In genomic region chr5:159515909-159516415, GRCh38 we compare ENCODE assay signal across 7 cellular contexts.
A peak's percentile ranks its signal among the peaks of the same experiment; 100 is the strongest.
DNase-seq lines count a peak whose midpoint lies in the region; FAIRE-seq and TF ChIP-seq lines count a peak whose summit lies in the region.

No MANE protein-coding gene starts in this region.

- no peak overlapping the region for H3K9ac ChIP-seq in Loucy (ENCODE audit: low read depth, low read length, poor library complexity, severe bottlenecking)
- H3K9ac ChIP-seq in mesenchymal stem cell (ENCODE audit: low read length), result no peak overlapping the region

- no peak for TF ChIP-seq POLR2A in GM12891 (IDR thresholded peaks at IDR 0.05; ENCODE audit: low read depth, low read length)
- TF ChIP-seq POLR2A in H54 (IDR thresholded peaks at IDR 0.05; ENCODE audit: low read depth, low read length), result no peak

- WGBS in mesenchymal stem cell, result 20% methylated on average over 9 of the region's 10 CpGs

- no peak overlapping the region for H3K4ac ChIP-seq in mesenchymal stem cell (ENCODE audit: low read depth in 1 of 2, low read length in 2 of 2)

- no peak overlapping the region for H3K14ac ChIP-seq in mesenchymal stem cell (ENCODE audit: low read length in 2 of 2)

- H2BK15ac ChIP-seq in mesenchymal stem cell (ENCODE audit: low read depth, poor library complexity, severe bottlenecking), result no peak overlapping the region

- no peaks in the 10 kb centered on the region for H4K20me1 ChIP-seq in Loucy (ENCODE audit: insufficient read depth, low read length, poor library complexity, severe bottlenecking)

- H4K91ac ChIP-seq in mesenchymal stem cell (ENCODE audit: low read length), result no peak overlapping the region

- no peak overlapping the region for H2AFZ ChIP-seq in Loucy (ENCODE audit: low read length)
- no peak overlapping the region for H2AFZ ChIP-seq in mesenchymal stem cell (ENCODE audit: low read depth, low read length)

- no peak overlapping the region for H2AK5ac ChIP-seq in mesenchymal stem cell (ENCODE audit: low read length, severe bottlenecking)

- H3K79me1 ChIP-seq in mesenchymal stem cell (replicated peaks; ENCODE audit: low read length, poor library complexity, severe bottlenecking), result no peaks in the 10 kb centered on the region

- H2BK120ac ChIP-seq in mesenchymal stem cell (ENCODE audit: low read depth, low read length), result no peak overlapping the region

- DNase-seq in GM12891 (ENCODE audit: insufficient read length, low spot score), result peak; percentile 46
- peak; percentile 57 for DNase-seq in H54 (ENCODE audit: insufficient read length, low spot score)
- peak; percentile 71 to 75 for DNase-seq in activated CD4-positive, alpha-beta T cell treated with anti-CD3 and anti-CD28 coated beads for 24 hours (ENCODE audit: low read depth in 2 of 2)
- DNase-seq in coronary artery (ENCODE audit: low spot score), result peak; percentile 75
- peak; percentile 45 for DNase-seq in mesenchymal stem cell
- peak; percentile 18 to 53 for DNase-seq in stimulated activated CD8-positive, alpha-beta memory T cell treated with anti-CD3 and anti-CD28 coated beads, Interleukin-4, amount 100 ng/mL, for 4 hours (ENCODE audit: low read depth in 2 of 2, low spot score in 1 of 2)

- no peaks in the 10 kb centered on the region for H3F3A ChIP-seq in Loucy (ENCODE audit: low read depth)

- H3K27ac ChIP-seq in coronary artery (no peak overlapping the region), mesenchymal stem cell (ENCODE audit: low read length, poor library complexity, severe bottlenecking) (no peak overlapping the region)

- no peaks in the 10 kb centered on the region for H3K36me3 ChIP-seq in Loucy (ENCODE audit: insufficient read depth, low read length)
- H3K36me3 ChIP-seq in mesenchymal stem cell (ENCODE audit: control insufficient read depth in 1 of 2, insufficient read depth in 2 of 2, low read depth in 1 of 2, low read length in 2 of 2), result no peaks in the 10 kb centered on the region

- H3K9me3 ChIP-seq in Loucy (ENCODE audit: insufficient read depth, low read depth, low read length) (no peaks in the 10 kb centered on the region), mesenchymal stem cell (ENCODE audit: control insufficient read depth, low read length) (no peaks in the 10 kb centered on the region)

- no peak overlapping the region for H3K23ac ChIP-seq in mesenchymal stem cell (ENCODE audit: low read length in 2 of 2)

- no peak overlapping the region for H2BK12ac ChIP-seq in mesenchymal stem cell (ENCODE audit: low read length in 2 of 2)

- TF ChIP-seq CTCF in Loucy (conservative IDR thresholded peaks at IDR 0.05; ENCODE audit: low read length), result peak; percentile 54
- TF ChIP-seq CTCF in coronary artery (IDR thresholded peaks at IDR 0.05), result no peak

- H3K27me3 ChIP-seq in Loucy (ENCODE audit: insufficient read depth, low read length, poor library complexity, severe bottlenecking) (no peaks in the 10 kb centered on the region), mesenchymal stem cell (ENCODE audit: control insufficient read depth in 1 of 2, insufficient read depth in 1 of 2, low read length in 2 of 2) (peaks cover 6 to 57% of the 10 kb centered on the region in 2 experiments)

- no peak overlapping the region for H4K8ac ChIP-seq in mesenchymal stem cell (ENCODE audit: low read length)

- H3K4me2 ChIP-seq in Loucy (ENCODE audit: low read depth, low read length, poor library complexity, severe bottlenecking) (no peak overlapping the region), mesenchymal stem cell (ENCODE audit: low read length, poor library complexity, severe bottlenecking) (no peak overlapping the region)

- H3K79me2 ChIP-seq in Loucy (ENCODE audit: insufficient read depth, low read length), result no peaks in the 10 kb centered on the region

- H2BK5ac ChIP-seq in mesenchymal stem cell (ENCODE audit: low read depth, low read length, poor library complexity, severe bottlenecking), result no peak overlapping the region

- peak; percentile 88 for FAIRE-seq in GM12891 (lab: Jason Lieb, UNC)
- no peak for FAIRE-seq in H54 (lab: Jason Lieb, UNC)

- no peak overlapping the region for H3K18ac ChIP-seq in mesenchymal stem cell (ENCODE audit: low read depth in 1 of 2, low read length in 2 of 2)

- no peaks in the 10 kb centered on the region for H3K9me2 ChIP-seq in Loucy (replicated peaks; ENCODE audit: low read depth, low read length)

- H3K4me1 ChIP-seq in Loucy (ENCODE audit: insufficient read depth, low read length, poor library complexity, severe bottlenecking) (no peaks in the 10 kb centered on the region), mesenchymal stem cell (ENCODE audit: control insufficient read depth, insufficient read depth, low read depth, low read length) (no peaks in the 10 kb centered on the region)

- no peak overlapping the region for H3K4me3 ChIP-seq in Loucy (ENCODE audit: low read length, poor library complexity, severe bottlenecking)
- no peak overlapping the region for H3K4me3 ChIP-seq in coronary artery
- no peak overlapping the region for H3K4me3 ChIP-seq in mesenchymal stem cell (ENCODE audit: insufficient read depth in 1 of 2, low read depth in 1 of 2, low read length in 2 of 2)

TF ChIP-seq in GM12891, 5 proteins besides CTCF, POLR2A, EP300 and RAD21:
- no peak for TF ChIP-seq PAX5 (IDR thresholded peaks at IDR 0.05; ENCODE audit: insufficient read depth, low read length, severe bottlenecking)
- TF ChIP-seq POLR2AphosphoS5 (IDR thresholded peaks at IDR 0.05; ENCODE audit: low read depth, low read length), result no peak
- TF ChIP-seq POU2F2 (IDR thresholded peaks at IDR 0.05; ENCODE audit: low read depth, low read length), result no peak
- no peak for TF ChIP-seq SPI1 (IDR thresholded peaks at IDR 0.05; ENCODE audit: low read depth, low read length)
- TF ChIP-seq TAF1 (IDR thresholded peaks at IDR 0.05; ENCODE audit: low read depth, low read length), result no peak
